11 cellular contexts compared by ENCODE assay signal in the genomic region with DNA sequence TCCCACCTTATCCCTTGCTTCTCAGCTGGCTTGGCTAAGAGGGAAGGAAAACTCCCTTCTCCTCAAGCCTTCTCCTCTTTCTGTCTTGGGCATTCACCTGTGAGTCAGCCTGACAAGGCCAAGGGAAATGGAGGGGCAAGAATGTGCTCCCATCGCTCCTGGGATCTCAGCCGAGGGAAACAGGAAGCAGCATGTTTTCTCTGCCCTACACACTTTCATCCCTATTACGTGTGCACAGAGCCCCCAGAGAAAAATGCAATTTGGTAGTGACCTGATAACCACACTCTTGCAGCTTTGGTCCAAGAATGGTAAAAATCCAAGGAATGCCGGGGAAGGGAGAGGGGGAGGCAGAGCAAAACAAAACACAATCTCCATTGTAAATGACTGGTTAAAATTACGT. TPM values are rescaled to one million over a fixed set of nuclear protein-coding genes. Genes with fewer than 3 reads are reported as not detected.
DNase-seq lines count a peak whose midpoint lies in the region; ATAC-seq, FAIRE-seq and TF ChIP-seq lines count a peak whose summit lies in the region.
"Had no signal": no experiment of that assay in that cellular context is flagged by ENCODE, and none has a peak within 500 bp of the region (broad histone marks: within the 10 kb centered on the region; RNA-seq: fewer than 3 reads in every experiment).

No MANE protein-coding gene starts in this region.

- peak overlapping the region; percentile 91 for H3K4me2 ChIP-seq in keratinocyte (ENCODE audit: control insufficient read depth, extremely low read depth, insufficient read depth, low read depth, low read length)

- peak overlapping the region; percentile 84 for H2AFZ ChIP-seq in keratinocyte (ENCODE audit: control insufficient read depth, low read length)

- H3K4me1 Mint-ChIP-seq in MCF 10A (ENCODE audit: insufficient read depth, unreplicated experiment): peaks cover 19% of the 10 kb centered on the region
- H3K4me1 Mint-ChIP-seq: activated naive CD8-positive, alpha-beta T cell treated with anti-CD3 and anti-CD28 coated beads for 36 hours had no signal

- no peaks in the 10 kb centered on the region for H3K9me1 ChIP-seq in keratinocyte (ENCODE audit: control insufficient read depth, extremely low read depth, insufficient read depth, low read length)

- no peaks in the 10 kb centered on the region for H3K36me3 ChIP-seq in left ventricle myocardium inferior
- H3K36me3 ChIP-seq in keratinocyte (ENCODE audit: control insufficient read depth in 2 of 2, extremely low read depth in 1 of 2, insufficient read depth in 2 of 2, low read length in 2 of 2): no peaks in the 10 kb centered on the region

- peak; percentile 97 for FAIRE-seq in keratinocyte (lab: Jason Lieb, UNC)
- FAIRE-seq: islet of Langerhans had no signal

- H3K9me3 Mint-ChIP-seq in MCF 10A (ENCODE audit: unreplicated experiment): no peaks in the 10 kb centered on the region
- H3K9me3 Mint-ChIP-seq: activated naive CD8-positive, alpha-beta T cell treated with anti-CD3 and anti-CD28 coated beads for 36 hours had no signal

- POLR2A ChIA-PET in MCF 10A (lab: Yijun Ruan, JAX): interaction anchor here (0.7 to 0.8 kb wide), 2 partner anchors 23 to 345 kb away, joined by 3 read pairs; no protein-coding TSS in a partner anchor

- H3K79me2 ChIP-seq in keratinocyte (ENCODE audit: control insufficient read depth, insufficient read depth, low read length): no peaks in the 10 kb centered on the region

- no peak overlapping the region for H3K4me3 Mint-ChIP-seq in MCF 10A (ENCODE audit: unreplicated experiment)
- H3K4me3 Mint-ChIP-seq: activated naive CD8-positive, alpha-beta T cell treated with anti-CD3 and anti-CD28 coated beads for 36 hours had no signal

- ATAC-seq in HG03521 (IDR thresholded peaks at IDR 0.05; ENCODE audit: unreplicated experiment): no peak

- H3K4me3 ChIP-seq in left ventricle myocardium inferior (no peak overlapping the region), keratinocyte (ENCODE audit: control insufficient read depth in 2 of 3, extremely low read depth in 1 of 3, insufficient read depth in 2 of 3, low read depth in 1 of 3, low read length in 3 of 3) (peak overlapping the region in 2 of 3 experiments; percentile 48 to 65)

- no peaks in the 10 kb centered on the region for H3K9me3 ChIP-seq in left ventricle myocardium inferior (replicated peaks)
- no peaks in the 10 kb centered on the region for H3K9me3 ChIP-seq in keratinocyte (ENCODE audit: control insufficient read depth, low read depth, low read length)

- no peak for TF ChIP-seq CTCF in left ventricle myocardium inferior (IDR thresholded peaks at IDR 0.05; ENCODE audit: borderline replicate concordance)
- no peak for TF ChIP-seq CTCF in MCF 10A (IDR thresholded peaks at IDR 0.05; ENCODE audit: unreplicated experiment)
- no peak for TF ChIP-seq CTCF in keratinocyte (optimal IDR thresholded peaks at IDR 0.05 in 1 of 3, IDR thresholded peaks at IDR 0.05 in 1 of 3, conservative IDR thresholded peaks at IDR 0.05 in 1 of 3; ENCODE audit: extremely low read depth in 1 of 3, insufficient read depth in 2 of 3, low read length in 3 of 3)

- no peaks in the 10 kb centered on the region for H3K36me3 Mint-ChIP-seq in MCF 10A (ENCODE audit: insufficient read depth, unreplicated experiment)
- H3K36me3 Mint-ChIP-seq: activated naive CD8-positive, alpha-beta T cell treated with anti-CD3 and anti-CD28 coated beads for 36 hours had no signal

- H3K27ac Mint-ChIP-seq in MCF 10A (ENCODE audit: low read depth, unreplicated experiment): peak overlapping the region; percentile 57
- H3K27ac Mint-ChIP-seq: activated naive CD8-positive, alpha-beta T cell treated with anti-CD3 and anti-CD28 coated beads for 36 hours had no signal

- H3K4me1 ChIP-seq in left ventricle myocardium inferior (peaks cover 13% of the 10 kb centered on the region), keratinocyte (ENCODE audit: control insufficient read depth, extremely low read depth, insufficient read depth, low read length) (peaks cover 30% of the 10 kb centered on the region)

- H3K27me3 ChIP-seq in left ventricle myocardium inferior (ENCODE audit: low read depth): no peaks in the 10 kb centered on the region
- no peaks in the 10 kb centered on the region for H3K27me3 ChIP-seq in keratinocyte (ENCODE audit: control insufficient read depth, extremely low read depth, insufficient read depth, low read length)

- DNase-seq in left ventricle myocardium inferior (no peak), cardiac septum (ENCODE audit: low spot score) (no peak), MCF 10A (ENCODE audit: unreplicated experiment) (peak; percentile 72), keratinocyte (ENCODE audit: low read depth, low spot score) (peak; percentile 90), NCI-H2107 treated with DMSO at 0.1 percent for 48 hours (lab: John Stamatoyannopoulos, UW; ENCODE audit: unreplicated experiment) (no peak), NCI-H2196 treated with DMSO at 0.1 percent for 48 hours (lab: John Stamatoyannopoulos, UW; ENCODE audit: unreplicated experiment) (no peak)
- DNase-seq in NK-92 treated with Interleukin-12 subunit alpha and Interleukin-12 subunit beta, amount 100 ng/mL, for 24 hours (lab: John Stamatoyannopoulos, UW): no peak
- DNase-seq: activated naive CD8-positive, alpha-beta T cell treated with anti-CD3 and anti-CD28 coated beads for 36 hours; NCI-H2081 had no signal

- dilution Hi-C loops in keratinocyte (cut with MboI; ENCODE audit: extremely low pct_ligation_motif_present, low sequenced_read_pairs): no loop called here

- H3K27ac ChIP-seq in left ventricle myocardium inferior (replicated peaks) (peak overlapping the region; percentile 22), keratinocyte (ENCODE audit: control insufficient read depth, insufficient read depth, low read length) (peak overlapping the region; percentile 98)

- BruUV-seq in MCF 10A (replicated peaks; lab: Mats Ljungman, UMichigan): no TSS peak

- no peaks in the 10 kb centered on the region for H4K20me1 ChIP-seq in keratinocyte (ENCODE audit: control insufficient read depth, extremely low read depth, insufficient read depth, low read length)

- H3K27me3 Mint-ChIP-seq in MCF 10A (ENCODE audit: insufficient read depth, unreplicated experiment): no peaks in the 10 kb centered on the region

- intact Hi-C loops in left ventricle myocardium inferior (cut with micrococcal nuclease) (no loop called here), cardiac septum (cut with DNase I) (no loop called here), MCF 10A (cut with micrococcal nuclease) (no loop called here)

- CTCF ChIA-PET in MCF 10A (lab: Yijun Ruan, JAX): interaction anchor here (0.6 to 1.3 kb wide), 2 partner anchors 103 to 109 kb away, joined by 4 read pairs; no protein-coding TSS in a partner anchor

- H3K9ac ChIP-seq in keratinocyte (ENCODE audit: control insufficient read depth, extremely low read depth, insufficient read depth, low read length): peak overlapping the region; percentile 77

RNA-seq across cellular contexts. Expression of a gene that starts 32.9 kb away (rescaled TPM):
- 28.8 TPM for total RNA-seq in left ventricle myocardium inferior
- total RNA-seq in cardiac septum: 27.5 TPM
- 11.4 and 13.0 TPM in 2 replicates for total RNA-seq in MCF 10A (2022)
- 10.8 to 16.2 TPM (median 15.5 TPM) in 3 replicates for polyA plus RNA-seq in keratinocyte
- 2.5 TPM for polyA plus RNA-seq in keratinocyte (2011; ENCODE audit: low read depth)
- polyA plus RNA-seq in keratinocyte (2011; cell fraction: cytosol; rRNA removed): 8.1 and 13.5 TPM in 2 replicates
- 15.2 and 18.7 TPM in 2 replicates for polyA plus RNA-seq in keratinocyte (2011; cell fraction: nucleus; rRNA removed)
- polyA plus RNA-seq in keratinocyte (2012; ENCODE audit: low replicate concordance): 5.2 and 10.5 TPM in 2 replicates
- polyA minus RNA-seq in keratinocyte: 8.4 to 24.5 TPM (median 14.5 TPM) in 3 replicates
- polyA minus RNA-seq in keratinocyte (2011; cell fraction: cytosol; rRNA and poly(A)+ RNA removed): 18.2 TPM
- polyA minus RNA-seq in keratinocyte (2011; cell fraction: nucleus; rRNA and poly(A)+ RNA removed): 15.9 and 32.6 TPM in 2 replicates

Comparison
In these comparisons a context has a peak if more than half of its experiments do, and no peak if none do; other contexts are left out.
1. DNase-seq: peak in MCF 10A (single experiment) and keratinocyte (single experiment); none in left ventricle myocardium inferior (single experiment), cardiac septum (single experiment), NCI-H2107 treated with DMSO at 0.1 percent for 48 hours (single experiment), NCI-H2196 treated with DMSO at 0.1 percent for 48 hours (single experiment) and NK-92 treated with Interleukin-12 subunit alpha and Interleukin-12 subunit beta, amount 100 ng/mL, for 24 hours (single experiment).